In genomic region chr10:18523858-18524257, GRCh38 we compare ENCODE assay signal across 30 cellular contexts.
"Had no signal": no experiment of that assay in that cellular context is flagged by ENCODE, and none has a peak within 500 bp of the region (broad histone marks: within the 10 kb centered on the region; RNA-seq: fewer than 3 reads in every experiment).

No MANE protein-coding gene starts in this region.

- H3K27ac Mint-ChIP-seq: activated B cell treated with CpG ODN at 0.5 μM for 24 hours; activated CD4-positive, alpha-beta memory T cell treated with anti-CD3 and anti-CD28 coated beads for 36 hours; activated CD8-positive, alpha-beta memory T cell treated with anti-CD3 and anti-CD28 coated beads, Interleukin-2, amount 10 ng/mL, durations not matched to agents 7 days and 5 days; activated CD8-positive, alpha-beta T cell treated with anti-CD3 and anti-CD28 coated beads, Interleukin-2, amount 10 ng/mL, durations not matched to agents 7 days and 5 days; activated naive CD4-positive, alpha-beta T cell treated with anti-CD3 and anti-CD28 coated beads for 36 hours; activated naive CD4-positive, alpha-beta T cell treated with anti-CD3 and anti-CD28 coated beads, Interleukin-2, amount 50 U/mL, for 72 hours; activated naive CD8-positive, alpha-beta T cell treated with anti-CD3 and anti-CD28 coated beads, Interleukin-2, amount 10 ng/mL, durations not matched to agents 7 days and 5 days; activated T-helper 1 cell treated with anti-CD3 and anti-CD28 coated beads, Interleukin-12 subunit alpha, Interleukin-12 subunit beta, Interleukin-2, Interleukin-4 antibody, amounts not matched to agents 30 ng/mL and 10 ng/mL and 1 ng/mL, durations not matched to agents 14 hours and 24 hours and 36 hours; activated T-helper 2 cell treated with anti-CD3 and anti-CD28 coated beads, Interferon-gamma antibody, Interleukin-2, Interleukin-4, amounts not matched to agents 10 μg/mL and 5 μg/mL and 100 μg/mL, durations not matched to agents 14 hours and 24 hours and 36 hours; brain; T-helper 17 cell; T-helper 2 cell treated with Interferon-gamma antibody and Interleukin-4, amounts not matched to agents 5 μg/mL and 100 μg/mL, for 36 hours had no signal

- H3K4me3 Mint-ChIP-seq: activated B cell treated with CpG ODN at 0.5 μM for 24 hours; activated CD4-positive, alpha-beta memory T cell treated with anti-CD3 and anti-CD28 coated beads for 36 hours; activated CD8-positive, alpha-beta memory T cell treated with anti-CD3 and anti-CD28 coated beads, Interleukin-2, amount 10 ng/mL, durations not matched to agents 7 days and 5 days; activated CD8-positive, alpha-beta T cell treated with anti-CD3 and anti-CD28 coated beads, Interleukin-2, amount 10 ng/mL, durations not matched to agents 7 days and 5 days; activated naive CD4-positive, alpha-beta T cell treated with anti-CD3 and anti-CD28 coated beads for 36 hours; activated naive CD8-positive, alpha-beta T cell treated with anti-CD3 and anti-CD28 coated beads, Interleukin-2, amount 10 ng/mL, durations not matched to agents 7 days and 5 days; activated T-helper 1 cell treated with anti-CD3 and anti-CD28 coated beads, Interleukin-12 subunit alpha, Interleukin-12 subunit beta, Interleukin-2, Interleukin-4 antibody, amounts not matched to agents 30 ng/mL and 10 ng/mL and 1 ng/mL, durations not matched to agents 14 hours and 24 hours and 36 hours; brain; T-helper 17 cell; T-helper 2 cell treated with Interferon-gamma antibody and Interleukin-4, amounts not matched to agents 5 μg/mL and 100 μg/mL, for 36 hours had no signal

- H3K36me3 ChIP-seq: breast epithelium, colonic mucosa, WERI-Rb-1 had no signal

- DNase-seq: activated B cell treated with CpG ODN at 0.5 μM for 24 hours; activated CD4-positive, alpha-beta memory T cell treated with anti-CD3 and anti-CD28 coated beads for 36 hours; activated CD4-positive, alpha-beta T cell treated with anti-CD3 and anti-CD28 coated beads for 48 hours; activated CD4-positive, alpha-beta T cell treated with anti-CD3 and anti-CD28 coated beads, Interleukin-2, amount 50 U/mL, for 1 hour; activated CD8-positive, alpha-beta memory T cell treated with anti-CD3 and anti-CD28 coated beads, Interleukin-2, amount 10 ng/mL, durations not matched to agents 7 days and 5 days; activated CD8-positive, alpha-beta memory T cell treated with anti-CD3 and anti-CD28 coated beads, Interleukin-2, amount 50 U/mL, for 4 hours; activated CD8-positive, alpha-beta T cell treated with anti-CD3 and anti-CD28 coated beads, Interleukin-2, amount 10 ng/mL, durations not matched to agents 7 days and 5 days; activated effector memory CD4-positive, alpha-beta T cell treated with anti-CD3 and anti-CD28 coated beads, Interleukin-2, amount 50 U/mL, for 16 hours; activated naive CD4-positive, alpha-beta T cell treated with anti-CD3 and anti-CD28 coated beads for 36 hours; activated naive CD8-positive, alpha-beta T cell treated with anti-CD3 and anti-CD28 coated beads, Interleukin-2, amount 10 ng/mL, durations not matched to agents 7 days and 5 days; activated T-cell treated with anti-CD3 and anti-CD28 coated beads, Interleukin-2, amount 50 U/mL, for 1 hour; activated T-cell treated with anti-CD3 and anti-CD28 coated beads, Interleukin-2, amount 50 U/mL, for 48 hours; central memory CD4-positive, alpha-beta T cell; cerebellar nuclear complex; colonic mucosa; effector CD8-positive, alpha-beta T cell; foreskin fibroblast; T-helper 1 cell; T-helper 17 cell; T1000; WERI-Rb-1 had no signal

- H3K4me1 Mint-ChIP-seq: activated B cell treated with CpG ODN at 0.5 μM for 24 hours; activated CD8-positive, alpha-beta memory T cell treated with anti-CD3 and anti-CD28 coated beads, Interleukin-2, amount 10 ng/mL, durations not matched to agents 7 days and 5 days; activated naive CD8-positive, alpha-beta T cell treated with anti-CD3 and anti-CD28 coated beads, Interleukin-2, amount 10 ng/mL, durations not matched to agents 7 days and 5 days; brain; T-helper 17 cell had no signal

- H3K9me3 ChIP-seq: ascending aorta, breast epithelium, colonic mucosa had no signal

- H3K36me3 Mint-ChIP-seq: activated CD8-positive, alpha-beta memory T cell treated with anti-CD3 and anti-CD28 coated beads, Interleukin-2, amount 10 ng/mL, durations not matched to agents 7 days and 5 days had no signal

- H3K4me3 ChIP-seq: ascending aorta, breast epithelium, cardiac muscle cell, colonic mucosa had no signal

- H3K27me3 ChIP-seq: ascending aorta, breast epithelium, cardiac muscle cell, colonic mucosa had no signal

- H3K9me3 Mint-ChIP-seq: activated CD4-positive, alpha-beta memory T cell treated with anti-CD3 and anti-CD28 coated beads for 36 hours; activated naive CD4-positive, alpha-beta T cell treated with anti-CD3 and anti-CD28 coated beads for 36 hours; activated naive CD8-positive, alpha-beta T cell treated with anti-CD3 and anti-CD28 coated beads, Interleukin-2, amount 10 ng/mL, durations not matched to agents 7 days and 5 days; brain; T-helper 2 cell treated with Interferon-gamma antibody and Interleukin-4, amounts not matched to agents 5 μg/mL and 100 μg/mL, for 36 hours had no signal

- H3K27me3 Mint-ChIP-seq: activated B cell treated with CpG ODN at 0.5 μM for 24 hours; activated CD4-positive, alpha-beta memory T cell treated with anti-CD3 and anti-CD28 coated beads for 36 hours; activated CD8-positive, alpha-beta memory T cell treated with anti-CD3 and anti-CD28 coated beads, Interleukin-2, amount 10 ng/mL, durations not matched to agents 7 days and 5 days; activated naive CD8-positive, alpha-beta T cell treated with anti-CD3 and anti-CD28 coated beads, Interleukin-2, amount 10 ng/mL, durations not matched to agents 7 days and 5 days; brain; T-helper 17 cell had no signal

- H3K27ac ChIP-seq: breast epithelium, colonic mucosa, epithelial cell of prostate, WERI-Rb-1 had no signal

- H3K4me1 ChIP-seq: breast epithelium, colonic mucosa had no signal
